ENCODE assay signal across 33 cellular contexts in genomic region chr15:50244153-50244552, GRCh38. TPM values are rescaled to one million over a fixed set of nuclear protein-coding genes. Genes with fewer than 3 reads are reported as not detected.
"Had no signal": no experiment of that assay in that cellular context is flagged by ENCODE, and none has a peak within 500 bp of the region (broad histone marks: within the 10 kb centered on the region; RNA-seq: fewer than 3 reads in every experiment).

No MANE protein-coding gene starts in this region.

- H3K9me3 Mint-ChIP-seq: dendritic cell treated with granulocyte-macrophage colony-stimulating factor and Interleukin-4, amounts not matched to agents 40 ng/mL and 50 ng/mL, for 4 days; endodermal cell; mesothelial cell of epicardium; naive B cell; natural killer cell treated with Interleukin-12 subunit alpha and Interleukin-12 subunit beta and Interleukin-15 and Interleukin-18, amount 100 ng/mL, for 72 hours; neural crest cell; stimulated activated naive CD8-positive, alpha-beta T cell treated with anti-CD3 and anti-CD28 coated beads, Interleukin-15, amount 100 ng/mL, for 72 hours had no signal

- H3K9ac ChIP-seq: parathyroid adenoma had no signal

- H3K27me3 ChIP-seq: gastrocnemius medialis, heart left ventricle, hepatocyte, neutrophil, suprapubic skin, transverse colon, upper lobe of right lung, uterus had no signal

- H3K4me2 ChIP-seq: hepatocyte, smooth muscle cell had no signal

- H3K4me3 ChIP-seq: gastrocnemius medialis, heart left ventricle, hepatocyte, mucosa of descending colon, smooth muscle cell, suprapubic skin, transverse colon, upper lobe of right lung, uterus had no signal

- DNase-seq: effector CD8-positive, alpha-beta T cell; foreskin fibroblast; gastrocnemius medialis; heart left ventricle; kidney; mesenchymal stem cell; mucosa of descending colon; naive B cell; stimulated activated CD4-positive, alpha-beta T cell treated with anti-CD3 and anti-CD28 coated beads, Interleukin-12 subunit alpha, Interleukin-12 subunit beta, amount 100 ng/mL, for 4 hours; stimulated activated CD4-positive, alpha-beta T cell treated with anti-CD3 and anti-CD28 coated beads, Interleukin-1b, Interleukin-23, amount 100 ng/mL, for 48 hours; stimulated activated CD4-positive, alpha-beta T cell treated with anti-CD3 and anti-CD28 coated beads, Interleukin-4, amount 100 ng/mL, for 1 hour; stimulated activated CD8-positive, alpha-beta memory T cell treated with anti-CD3 and anti-CD28 coated beads, Interleukin-4, amount 100 ng/mL, for 48 hours; stimulated activated naive CD4-positive, alpha-beta T cell; stimulated activated naive CD8-positive, alpha-beta T cell treated with anti-CD3 and anti-CD28 coated beads, Interleukin-15, amount 100 ng/mL, for 72 hours; transverse colon; upper lobe of right lung; uterus had no signal

- H3K36me3 Mint-ChIP-seq: mesothelial cell of epicardium; naive B cell; natural killer cell treated with Interleukin-12 subunit alpha and Interleukin-12 subunit beta and Interleukin-15 and Interleukin-18, amount 100 ng/mL, for 72 hours had no signal

- H3K4me1 ChIP-seq: gastrocnemius medialis, parathyroid adenoma, suprapubic skin, upper lobe of right lung, uterus had no signal

- H3K27ac Mint-ChIP-seq: dendritic cell treated with granulocyte-macrophage colony-stimulating factor and Interleukin-4, amounts not matched to agents 40 ng/mL and 50 ng/mL, for 4 days; endodermal cell; mesothelial cell of epicardium; progenitor cell of endocrine pancreas; stimulated activated naive CD8-positive, alpha-beta T cell treated with anti-CD3 and anti-CD28 coated beads, Interleukin-15, amount 100 ng/mL, for 72 hours had no signal

- H3K4me3 Mint-ChIP-seq: dendritic cell treated with granulocyte-macrophage colony-stimulating factor and Interleukin-4, amounts not matched to agents 40 ng/mL and 50 ng/mL, for 4 days; endodermal cell; mesothelial cell of epicardium; naive B cell; natural killer cell treated with Interleukin-12 subunit alpha and Interleukin-12 subunit beta and Interleukin-15 and Interleukin-18, amount 100 ng/mL, for 72 hours; neural crest cell; stimulated activated naive CD8-positive, alpha-beta T cell treated with anti-CD3 and anti-CD28 coated beads, Interleukin-15, amount 100 ng/mL, for 72 hours had no signal

- H3K9me3 ChIP-seq: gastrocnemius medialis, heart left ventricle, mucosa of descending colon, neutrophil, suprapubic skin, transverse colon, upper lobe of right lung, uterus had no signal

- H3K36me3 ChIP-seq: gastrocnemius medialis, heart left ventricle, neutrophil, suprapubic skin, transverse colon, upper lobe of right lung, uterus had no signal

- H2AFZ ChIP-seq: hepatocyte, parathyroid adenoma had no signal

- H3K27ac ChIP-seq: epithelial cell of prostate, gastrocnemius medialis, heart left ventricle, hepatocyte, neutrophil, parathyroid adenoma, suprapubic skin, transverse colon, upper lobe of right lung, uterus had no signal

- ATAC-seq: esophagus mucosa; gastrocnemius medialis; heart left ventricle; mucosa of descending colon; natural killer cell treated with Interleukin-12 subunit alpha and Interleukin-12 subunit beta and Interleukin-15 and Interleukin-18, amount 100 ng/mL, for 72 hours; sciatic nerve; stimulated activated naive CD8-positive, alpha-beta T cell treated with anti-CD3 and anti-CD28 coated beads, Interleukin-15, amount 100 ng/mL, for 72 hours; upper lobe of right lung had no signal

- H3K27me3 Mint-ChIP-seq: dendritic cell treated with granulocyte-macrophage colony-stimulating factor and Interleukin-4, amounts not matched to agents 40 ng/mL and 50 ng/mL, for 4 days; naive B cell; natural killer cell treated with Interleukin-12 subunit alpha and Interleukin-12 subunit beta and Interleukin-15 and Interleukin-18, amount 100 ng/mL, for 72 hours; progenitor cell of endocrine pancreas; stimulated activated naive CD8-positive, alpha-beta T cell treated with anti-CD3 and anti-CD28 coated beads, Interleukin-15, amount 100 ng/mL, for 72 hours had no signal

RNA-seq across cellular contexts. Expression of gene HDC, which starts 21.4 kb away (rescaled TPM):
- total RNA-seq: hepatocyte, lung microvascular endothelial cell, mesothelial cell of epicardium, osteoblast, progenitor cell of endocrine pancreas, smooth muscle cell had no signal
- polyA plus RNA-seq: hepatocyte, smooth muscle cell had no signal
